Comparison of ENCODE assay signal across 8 cellular contexts in genomic region chr2:45650851-45651414, GRCh38. TPM values are rescaled to one million over a fixed set of nuclear protein-coding genes. Genes with fewer than 3 reads are reported as not detected.
A peak's percentile ranks its signal among the peaks of the same experiment; 100 is the strongest.
DNase-seq lines count a peak whose midpoint lies in the region; ATAC-seq and TF ChIP-seq lines count a peak whose summit lies in the region.

No MANE protein-coding gene starts in this region.

- no peaks in the 10 kb centered on the region for H3K27me3 ChIP-seq in right lobe of liver

- peak overlapping the region; percentile 99 to 100 (median 99) for H3K27ac ChIP-seq in right lobe of liver

- TF ChIP-seq POLR2A in GM19193 (IDR thresholded peaks at IDR 0.05; ENCODE audit: extremely low read depth, insufficient read depth, insufficient read length) (peak; percentile 86), right lobe of liver (IDR thresholded peaks at IDR 0.05) (peak; percentile 98)

- peak; percentile 78 for ATAC-seq in HG03432 (IDR thresholded peaks at IDR 0.05; ENCODE audit: unreplicated experiment)
- ATAC-seq in right lobe of liver, result peak; percentile 77 to 85 (median 80)

- H3K9me3 ChIP-seq in right lobe of liver, result no peaks in the 10 kb centered on the region

- peak overlapping the region; percentile 65 to 92 (median 72) for H3K4me3 ChIP-seq in right lobe of liver

- peak; percentile 32 to 44 (median 41) for TF ChIP-seq CTCF in right lobe of liver (IDR thresholded peaks at IDR 0.05)

- H3K36me3 ChIP-seq in right lobe of liver, result no peaks in the 10 kb centered on the region

- DNase-seq in C1 segment of cervical spinal cord (lab: John Stamatoyannopoulos, UW), result peak; percentile 43 to 94 (median 88)
- DNase-seq in NCI-H748 (lab: John Stamatoyannopoulos, UW; ENCODE audit: unreplicated experiment), result peak; percentile 77
- peak; percentile 92 to 94 for DNase-seq in activated CD4-positive, alpha-beta T cell treated with anti-CD3 and anti-CD28 coated beads, Interleukin-2, amount 50 U/mL, for 4 hours
- peak; percentile 98 for DNase-seq in dermis blood vessel endothelial cell
- peak; percentile 92 to 96 (median 93) for DNase-seq in right lobe of liver
- peak; percentile 88 for DNase-seq in stimulated activated CD4-positive, alpha-beta T cell treated with anti-CD3 and anti-CD28 coated beads, Interleukin-4, amount 100 ng/mL, for 1 hour

- H3K4me1 ChIP-seq in right lobe of liver, result peaks cover 0 to 17% (median 0%) of the 10 kb centered on the region in 4 donors

- intact Hi-C loops in right lobe of liver (cut with DNase I), result no loop called here

- WGBS in right lobe of liver (ENCODE audit: insufficient coverage, low coverage, low lambda C conversion rate, missing lambda C conversion rate), result 1% methylated on average over 28 of the region's 79 CpGs

RNA-seq across cellular contexts. Expression of gene PRKCE, which starts 0.5 kb away (rescaled TPM):
- total RNA-seq in dermis blood vessel endothelial cell (46.5 and 52.8 TPM in 2 replicates), right lobe of liver (10 to 100 TPM in 4 of 6 experiments, 1 to 10 TPM in 2; 5.2 to 18.8 (median 11.0) TPM)

RNA-seq across cellular contexts. Expression of gene SRBD1, which starts 39.9 kb away (rescaled TPM):
- total RNA-seq in dermis blood vessel endothelial cell, result 18.0 and 27.5 TPM in 2 replicates
- total RNA-seq in right lobe of liver, result 10 to 100 TPM in 2 of 6 experiments, 1 to 10 TPM in 4; 7.4 to 14.1 (median 9.4) TPM

Comparison
In these comparisons a context has a peak if more than half of its experiments do, and no peak if none do; other contexts are left out.
1. Peak in every context shown above with its lines: DNase-seq, ATAC-seq, H3K4me3 ChIP-seq and H3K27ac ChIP-seq.